Comparison of ENCODE assay signal across 12 cellular contexts in the genomic region with DNA sequence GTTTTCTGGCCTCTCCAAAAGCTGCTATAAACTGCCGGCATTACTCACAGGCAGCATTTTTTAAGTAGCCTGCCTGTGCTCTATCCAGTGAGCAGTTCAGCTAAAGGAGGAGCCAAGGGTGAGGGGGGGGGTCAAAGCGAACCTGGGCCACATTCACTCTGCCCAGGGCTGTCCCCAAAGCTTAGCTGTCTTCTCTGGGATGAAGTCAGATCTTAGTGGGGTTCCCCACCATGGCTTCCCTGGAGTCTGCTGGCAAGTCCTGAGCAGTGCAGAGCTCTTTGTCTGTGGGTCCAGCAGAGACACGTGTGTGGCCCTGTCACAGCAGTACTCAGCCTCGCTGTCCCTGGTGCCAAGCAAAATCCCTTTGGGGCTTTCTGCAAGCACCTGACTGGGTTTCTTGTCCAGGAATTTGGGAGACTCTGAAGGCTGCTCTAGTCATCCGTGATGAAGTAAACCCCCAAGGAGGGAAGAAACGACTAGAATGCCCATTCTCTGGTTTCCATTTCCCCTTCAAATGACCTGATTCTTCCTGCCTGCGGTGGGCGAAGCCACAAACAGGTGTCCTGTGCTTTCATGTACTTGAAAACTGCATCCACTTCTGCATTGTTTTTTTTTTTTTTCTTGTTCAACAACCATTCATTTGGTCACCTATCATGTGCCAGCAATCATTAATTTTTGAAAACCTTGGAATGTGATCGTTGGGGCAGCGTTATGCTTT. TPM values are rescaled to one million over a fixed set of nuclear protein-coding genes. Genes with fewer than 3 reads are reported as not detected.
DNase-seq lines count a peak whose midpoint lies in the region; ATAC-seq, FAIRE-seq and TF ChIP-seq lines count a peak whose summit lies in the region.
"Had no signal": no experiment of that assay in that cellular context is flagged by ENCODE, and none has a peak within 500 bp of the region (broad histone marks: within the 10 kb centered on the region; RNA-seq: fewer than 3 reads in every experiment).

No MANE protein-coding gene starts in this region.

- H3K4me2 ChIP-seq in smooth muscle cell = no peak overlapping the region

- H3K79me2 ChIP-seq in smooth muscle cell (ENCODE audit: low read depth) = no peaks in the 10 kb centered on the region

- intact Hi-C loops in right cardiac atrium (cut with DNase I) = loop anchor here in 1 of 4 donors (2.0 kb wide), 1 partner anchor 17 kb away; no protein-coding TSS in a partner anchor
- intact Hi-C loops in dorsolateral prefrontal cortex (cut with DNase I) = no loop called here

- H3K4me1 ChIP-seq in right cardiac atrium (ENCODE audit: control insufficient read depth, insufficient read depth, low read length) (peaks cover 2% of the 10 kb centered on the region), smooth muscle cell (ENCODE audit: low read depth) (peaks cover 28% of the 10 kb centered on the region)

- H3F3A ChIP-seq in smooth muscle cell (ENCODE audit: low read depth) = no peaks in the 10 kb centered on the region

- H3K36me3 ChIP-seq in smooth muscle cell (ENCODE audit: low read depth) = no peaks in the 10 kb centered on the region

- H2AFZ ChIP-seq in smooth muscle cell (ENCODE audit: low read depth) = no peak overlapping the region

- 69% methylated on average over 10 of the region's 10 CpGs for WGBS in right cardiac atrium
- 80% methylated on average over 10 of the region's 10 CpGs for WGBS in smooth muscle cell (ENCODE audit: low lambda C conversion rate)

- peak overlapping the region; percentile 90 for H3K27ac ChIP-seq in right cardiac atrium (ENCODE audit: low read length)
- no peak overlapping the region for H3K27ac ChIP-seq in dorsolateral prefrontal cortex
- H3K27ac ChIP-seq in smooth muscle cell (ENCODE audit: low read depth) = no peak overlapping the region

- H3K9me3 ChIP-seq in right cardiac atrium (ENCODE audit: control insufficient read depth, low read length) = no peaks in the 10 kb centered on the region
- H3K9me3 ChIP-seq in smooth muscle cell (replicated peaks; ENCODE audit: low read depth) = no peaks in the 10 kb centered on the region

- no peak overlapping the region for H3K4me3 ChIP-seq in right cardiac atrium (ENCODE audit: low read length)
- H3K4me3 ChIP-seq in dorsolateral prefrontal cortex = peak overlapping the region in 1 of 59 donors; percentile 5
- H3K4me3 ChIP-seq in smooth muscle cell = no peak overlapping the region

- DNase-seq in GM18507 (ENCODE audit: extremely low spot score, insufficient read length, low read depth) (no peak), right cardiac atrium (no peak), dorsolateral prefrontal cortex (no peak), NCI-H774 (lab: John Stamatoyannopoulos, UW) (no peak), smooth muscle cell (lab: John Stamatoyannopoulos, UW; ENCODE audit: unreplicated experiment) (no peak), NCI-H1092 (lab: John Stamatoyannopoulos, UW) (no peak)
- DNase-seq: CD4-positive, CD25-positive, alpha-beta regulatory T cell; KBM-7 had no signal

- TF ChIP-seq CTCF in dorsolateral prefrontal cortex (IDR thresholded peaks at IDR 0.05 in 54 of 56, conservative IDR thresholded peaks at IDR 0.05 in 2 of 56; ENCODE audit: low read depth in 1 of 56, partially characterized antibody in 56 of 56) (no peak), smooth muscle cell (IDR thresholded peaks at IDR 0.05; ENCODE audit: borderline replicate concordance, insufficient read depth, poor library complexity, severe bottlenecking) (no peak)

- H3K27me3 ChIP-seq in right cardiac atrium (ENCODE audit: control insufficient read depth, insufficient read depth) = no peaks in the 10 kb centered on the region
- peaks cover 0 to 10% (median 0%) of the 10 kb centered on the region in 45 donors for H3K27me3 ChIP-seq in dorsolateral prefrontal cortex
- H3K27me3 ChIP-seq in smooth muscle cell (ENCODE audit: low read depth) = peaks cover 49% of the 10 kb centered on the region

- peak; percentile 73 for FAIRE-seq in GM18507 (lab: Jason Lieb, UNC)

- H3K9ac ChIP-seq in smooth muscle cell (ENCODE audit: low read depth) = no peak overlapping the region

- H4K20me1 ChIP-seq in smooth muscle cell (ENCODE audit: low read depth) = no peaks in the 10 kb centered on the region

- ATAC-seq in GM21515 (IDR thresholded peaks at IDR 0.05; ENCODE audit: unreplicated experiment) (peak; percentile 82), HG03196 (IDR thresholded peaks at IDR 0.05; ENCODE audit: unreplicated experiment) (peak; percentile 63), right cardiac atrium (peak; percentile 31 to 38)

RNA-seq across cellular contexts. Expression of a gene that starts 2.6 kb away (rescaled TPM):
- total RNA-seq in right cardiac atrium = 10 to 100 TPM in 3 of 4 donors, 1 to 10 TPM in 1; 9.3 to 30.0 (median 24.0) TPM
- polyA plus RNA-seq in right cardiac atrium = 15.8 TPM
- 1 to 10 TPM in 92 of 120 experiments, under 1 TPM in 28; 0.29 to 4.9 (median 1.4) TPM for total RNA-seq in dorsolateral prefrontal cortex
- not detected in 2 replicates for total RNA-seq in smooth muscle cell
- 0.05 and 0.11 TPM in 2 replicates for polyA plus RNA-seq in smooth muscle cell
- total RNA-seq: activated naive CD4-positive, alpha-beta T cell treated with anti-CD3 and anti-CD28 coated beads, Interleukin-2, amount 50 U/mL, for 72 hours; CD4-positive, CD25-positive, alpha-beta regulatory T cell; osteocyte had no signal
- polyA plus RNA-seq: CD4-positive, CD25-positive, alpha-beta regulatory T cell had no signal

RNA-seq across cellular contexts. Expression of a gene that starts 26.6 kb away (rescaled TPM):
- total RNA-seq in right cardiac atrium = under 1 TPM in 1 of 4 donors, not detected in 3; 0.17 TPM
- polyA plus RNA-seq in right cardiac atrium = 0.09 TPM
- total RNA-seq in dorsolateral prefrontal cortex = 1 to 10 TPM in 14 of 120 experiments, under 1 TPM in 84, not detected in 22; 0.11 to 2.7 (median 0.51) TPM
- total RNA-seq in smooth muscle cell = 0.99 TPM in 1 of 2 replicates, not detected in the other
- 0.35 TPM in 1 of 2 replicates, not detected in the other for polyA plus RNA-seq in smooth muscle cell
- total RNA-seq: activated naive CD4-positive, alpha-beta T cell treated with anti-CD3 and anti-CD28 coated beads, Interleukin-2, amount 50 U/mL, for 72 hours; CD4-positive, CD25-positive, alpha-beta regulatory T cell; osteocyte had no signal

RNA-seq across cellular contexts. Expression of a gene that starts 48.9 kb away (rescaled TPM):
- total RNA-seq in right cardiac atrium (not detected), dorsolateral prefrontal cortex (1 to 10 TPM in 72 of 120 experiments, under 1 TPM in 47, not detected in 1; 0.22 to 3.7 (median 1.1) TPM), smooth muscle cell (0.81 and 1.0 TPM in 2 replicates)
- polyA plus RNA-seq in right cardiac atrium (0.05 TPM), smooth muscle cell (0.38 and 0.69 TPM in 2 replicates)
- total RNA-seq: activated naive CD4-positive, alpha-beta T cell treated with anti-CD3 and anti-CD28 coated beads, Interleukin-2, amount 50 U/mL, for 72 hours; CD4-positive, CD25-positive, alpha-beta regulatory T cell; osteocyte had no signal
- polyA plus RNA-seq: CD4-positive, CD25-positive, alpha-beta regulatory T cell had no signal
